Comparison of ENCODE assay signal across 25 cellular contexts in the genomic region with DNA sequence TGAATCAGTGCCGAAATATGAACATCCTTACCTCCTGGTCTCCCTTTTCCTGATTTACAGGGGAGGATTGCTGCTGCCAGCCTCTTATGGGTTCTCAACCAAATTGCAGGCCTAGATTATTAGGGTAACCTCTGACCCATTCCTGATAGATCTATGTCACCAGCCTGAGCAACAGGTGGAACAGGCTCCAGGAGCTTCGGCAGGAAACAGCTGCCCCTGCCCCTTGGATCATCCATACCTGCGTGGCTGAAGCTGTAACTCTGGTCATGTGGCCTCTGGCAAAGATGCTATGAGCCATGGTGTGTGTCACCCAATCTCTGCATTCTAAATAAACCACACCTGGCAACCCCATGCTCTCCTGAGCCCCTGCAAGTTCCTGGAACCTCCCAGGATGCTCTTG.
"Had no signal": no experiment of that assay in that cellular context is flagged by ENCODE, and none has a peak within 500 bp of the region (broad histone marks: within the 10 kb centered on the region; RNA-seq: fewer than 3 reads in every experiment).

No MANE protein-coding gene starts in this region.

- DNase-seq: activated CD4-positive, alpha-beta memory T cell treated with anti-CD3 and anti-CD28 coated beads for 36 hours; activated CD4-positive, alpha-beta T cell treated with anti-CD3 and anti-CD28 coated beads, Interleukin-2, amount 10 ng/mL, durations not matched to agents 7 days and 5 days; activated CD4-positive, CD25-positive, alpha-beta regulatory T cell; activated gamma-delta T cell treated with Interleukin-2 at 50 U/mL for 16 hours; activated naive CD4-positive, alpha-beta T cell treated with anti-CD3 and anti-CD28 coated beads, Interleukin-2, amount 10 ng/mL, durations not matched to agents 7 days and 5 days; activated naive CD8-positive, alpha-beta T cell treated with anti-CD3 and anti-CD28 coated beads for 36 hours; activated T-cell treated with anti-CD3 and anti-CD28 coated beads, Interleukin-2, amount 50 U/mL, for 72 hours; caudate nucleus; Karpas-422; MM.1S; NCI-H1105; NCI-H1436; NCI-H187; NCI-H2081; NCI-H2227 treated with DMSO at 0.1 percent for 48 hours; NCI-H446 treated with DMSO at 0.1 percent for 48 hours; NCI-H526 treated with DMSO at 0.1 percent for 48 hours; NCI-H82; RPMI8226; T-cell had no signal

- ATAC-seq: activated T-cell treated with anti-CD3 and anti-CD28 coated beads, Interleukin-2, amount 50 U/mL, for 72 hours; K562; Panc1; Right ventricle myocardium inferior; T-cell had no signal

- H3K27ac ChIP-seq: SK-N-MC, VCaP had no signal

- H3K4me3 ChIP-seq: K562, SK-N-MC had no signal
